In genomic region chr16:65414284-65414984, GRCh38 we compare ENCODE assay signal across 10 cellular contexts.
DNase-seq lines count a peak whose midpoint lies in the region; ATAC-seq and TF ChIP-seq lines count a peak whose summit lies in the region.
"Had no signal": no experiment of that assay in that cellular context is flagged by ENCODE, and none has a peak within 500 bp of the region (broad histone marks: within the 10 kb centered on the region; RNA-seq: fewer than 3 reads in every experiment).

No MANE protein-coding gene starts in this region.

- no peak overlapping the region for H3K27ac Mint-ChIP-seq in stimulated activated effector memory CD8-positive, alpha-beta T cell treated with anti-CD3 and anti-CD28 coated beads, Interleukin-12 subunit alpha, Interleukin-12 subunit beta, amount 100 ng/mL, for 72 hours
- H3K27ac Mint-ChIP-seq: IgD-negative memory B cell had no signal

- H3K36me3 Mint-ChIP-seq in stimulated activated effector memory CD8-positive, alpha-beta T cell treated with anti-CD3 and anti-CD28 coated beads, Interleukin-12 subunit alpha, Interleukin-12 subunit beta, amount 100 ng/mL, for 72 hours: no peaks in the 10 kb centered on the region
- H3K36me3 Mint-ChIP-seq: IgD-negative memory B cell had no signal

- in situ Hi-C loops in G401 (cut with HindIII; ENCODE audit: low sequenced_read_pairs): no loop called here

- DNase-seq in OCI-M1 (lab: John Stamatoyannopoulos, UW) (peak; percentile 24), epithelial cell of prostate (ENCODE audit: low read depth, low spot score) (peak; percentile 44), retinal pigment epithelial cell (ENCODE audit: low read depth) (peak; percentile 64), SHP77 (lab: John Stamatoyannopoulos, UW) (no peak), G401 (ENCODE audit: low spot score) (no peak)
- no peak for DNase-seq in stimulated activated effector memory CD8-positive, alpha-beta T cell treated with anti-CD3 and anti-CD28 coated beads, Interleukin-12 subunit alpha, Interleukin-12 subunit beta, amount 100 ng/mL, for 72 hours (ENCODE audit: low spot score in 2 of 2)
- DNase-seq: activated CD4-positive, alpha-beta T cell treated with anti-CD3 and anti-CD28 coated beads, Interleukin-2, amount 50 U/mL, for 48 hours; heart left ventricle had no signal

- no peak overlapping the region for H3K4me3 Mint-ChIP-seq in stimulated activated effector memory CD8-positive, alpha-beta T cell treated with anti-CD3 and anti-CD28 coated beads, Interleukin-12 subunit alpha, Interleukin-12 subunit beta, amount 100 ng/mL, for 72 hours
- H3K4me3 Mint-ChIP-seq: IgD-negative memory B cell had no signal

- no peak for TF ChIP-seq CTCF in retinal pigment epithelial cell (conservative IDR thresholded peaks at IDR 0.05; ENCODE audit: low read depth, low read length)

- peak; percentile 69 for ATAC-seq in GM21717 (IDR thresholded peaks at IDR 0.05; ENCODE audit: unreplicated experiment)
- no peak for ATAC-seq in stimulated activated effector memory CD8-positive, alpha-beta T cell treated with anti-CD3 and anti-CD28 coated beads, Interleukin-12 subunit alpha, Interleukin-12 subunit beta, amount 100 ng/mL, for 72 hours

- H3K4me1 Mint-ChIP-seq in stimulated activated effector memory CD8-positive, alpha-beta T cell treated with anti-CD3 and anti-CD28 coated beads, Interleukin-12 subunit alpha, Interleukin-12 subunit beta, amount 100 ng/mL, for 72 hours: no peaks in the 10 kb centered on the region
- H3K4me1 Mint-ChIP-seq: IgD-negative memory B cell had no signal

- H3K4me3 ChIP-seq in retinal pigment epithelial cell (ENCODE audit: low read length): no peak overlapping the region
- H3K4me3 ChIP-seq: heart left ventricle had no signal

- peaks cover 15% of the 10 kb centered on the region for H3K9me3 Mint-ChIP-seq in stimulated activated effector memory CD8-positive, alpha-beta T cell treated with anti-CD3 and anti-CD28 coated beads, Interleukin-12 subunit alpha, Interleukin-12 subunit beta, amount 100 ng/mL, for 72 hours

- no peak overlapping the region for H3K27ac ChIP-seq in epithelial cell of prostate
- H3K27ac ChIP-seq: heart left ventricle had no signal

Comparison
In these comparisons a context has a peak if more than half of its experiments do, and no peak if none do; other contexts are left out.
1. DNase-seq: peak in OCI-M1 (single experiment), epithelial cell of prostate (single experiment) and retinal pigment epithelial cell (single experiment); none in SHP77 (0 of 2), stimulated activated effector memory CD8-positive, alpha-beta T cell treated with anti-CD3 and anti-CD28 coated beads, Interleukin-12 subunit alpha, Interleukin-12 subunit beta, amount 100 ng/mL, for 72 hours (0 of 2) and G401 (single experiment).